14 cellular contexts compared by ENCODE assay signal in the genomic region with DNA sequence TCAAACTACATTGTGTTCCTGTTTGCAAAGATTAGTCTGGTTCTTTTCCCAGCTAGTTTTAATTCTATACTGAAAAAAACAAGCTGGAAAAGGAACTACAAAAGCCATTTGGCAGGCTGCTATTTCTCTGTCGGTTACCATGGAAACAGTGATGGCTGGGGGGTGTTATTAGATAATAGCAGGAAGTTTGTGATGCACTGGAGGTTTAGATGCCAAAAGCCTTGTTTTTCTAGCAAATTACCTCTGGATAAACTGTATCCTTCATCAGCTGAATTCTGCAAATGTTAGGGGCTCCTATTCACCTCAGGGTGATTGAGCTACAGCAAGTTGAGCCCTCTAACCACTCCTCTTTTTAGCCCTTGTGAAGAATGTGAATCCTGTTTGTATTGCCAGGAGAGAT. TPM values are rescaled to one million over a fixed set of nuclear protein-coding genes. Genes with fewer than 3 reads are reported as not detected.
DNase-seq lines count a peak whose midpoint lies in the region; TF ChIP-seq lines count a peak whose summit lies in the region.
"Had no signal": no experiment of that assay in that cellular context is flagged by ENCODE, and none has a peak within 500 bp of the region (broad histone marks: within the 10 kb centered on the region; RNA-seq: fewer than 3 reads in every experiment).

No MANE protein-coding gene starts in this region.

- H3K9me3 Mint-ChIP-seq in immature natural killer cell: no peaks in the 10 kb centered on the region
- H3K9me3 Mint-ChIP-seq: memory B cell; stimulated activated effector memory CD8-positive, alpha-beta T cell treated with anti-CD3 and anti-CD28 coated beads, Interleukin-12 subunit alpha, Interleukin-12 subunit beta, amount 100 ng/mL, for 72 hours had no signal

- DNase-seq in Ammon's horn (ENCODE audit: low spot score) (peak; percentile 68), SK-N-DZ (ENCODE audit: low spot score) (peak; percentile 50), fibroblast of the aortic adventitia (ENCODE audit: low read depth) (peak; percentile 71), SW480 (ENCODE audit: low spot score) (no peak), NCI-H526 treated with DMSO at 0.1 percent for 48 hours (lab: John Stamatoyannopoulos, UW) (no peak), immature natural killer cell (no peak)
- no peak for DNase-seq in activated naive CD4-positive, alpha-beta T cell treated with anti-CD3 and anti-CD28 coated beads, Interleukin-2, amount 50 U/mL, for 16 hours
- DNase-seq: activated CD4-positive, alpha-beta T cell treated with anti-CD3 and anti-CD28 coated beads, Interleukin-2, amount 50 U/mL, for 48 hours; NCI-H2029 treated with DMSO at 0.1 percent for 48 hours had no signal

- no peak overlapping the region for H3K4me3 Mint-ChIP-seq in immature natural killer cell
- H3K4me3 Mint-ChIP-seq: B cell; memory B cell; stimulated activated effector memory CD8-positive, alpha-beta T cell treated with anti-CD3 and anti-CD28 coated beads, Interleukin-12 subunit alpha, Interleukin-12 subunit beta, amount 100 ng/mL, for 72 hours had no signal

- H3K27me3 ChIP-seq in mucosa of rectum (ENCODE audit: control insufficient read depth in 2 of 2, insufficient read depth in 2 of 2, low read length in 2 of 2): no peaks in the 10 kb centered on the region
- H3K27me3 ChIP-seq: SJSA1 had no signal

- H3K27me3 Mint-ChIP-seq in immature natural killer cell (ENCODE audit: low read depth in 3 of 3): no peaks in the 10 kb centered on the region
- H3K27me3 Mint-ChIP-seq: B cell, memory B cell had no signal

- peaks cover 17 to 65% (median 42%) of the 10 kb centered on the region in 3 donors for H3K36me3 Mint-ChIP-seq in immature natural killer cell

- H3K4me1 ChIP-seq in mucosa of rectum (ENCODE audit: control insufficient read depth in 2 of 2, insufficient read depth in 2 of 2, low read length in 2 of 2): no peaks in the 10 kb centered on the region
- H3K4me1 ChIP-seq: SJSA1 had no signal

- TF ChIP-seq CTCF in fibroblast of the aortic adventitia (IDR thresholded peaks at IDR 0.05; ENCODE audit: insufficient read depth, low read length): no peak

- no peak overlapping the region for H3K4me3 ChIP-seq in fibroblast of the aortic adventitia (ENCODE audit: low read depth, low read length)
- no peak overlapping the region for H3K4me3 ChIP-seq in mucosa of rectum (ENCODE audit: low read length in 2 of 2)
- H3K4me3 ChIP-seq: SJSA1 had no signal

- peak overlapping the region; percentile 46 to 59 for H3K27ac ChIP-seq in mucosa of rectum (ENCODE audit: low read depth in 2 of 2, low read length in 2 of 2)
- H3K27ac ChIP-seq: SJSA1 had no signal

- H3K9me3 ChIP-seq in mucosa of rectum (ENCODE audit: control insufficient read depth in 2 of 2, low read length in 2 of 2): no peaks in the 10 kb centered on the region
- H3K9me3 ChIP-seq: SJSA1 had no signal

- H3K27ac Mint-ChIP-seq in immature natural killer cell: no peak overlapping the region
- H3K27ac Mint-ChIP-seq: B cell; memory B cell; stimulated activated effector memory CD8-positive, alpha-beta T cell treated with anti-CD3 and anti-CD28 coated beads, Interleukin-12 subunit alpha, Interleukin-12 subunit beta, amount 100 ng/mL, for 72 hours had no signal

- H3K9ac ChIP-seq in mucosa of rectum (ENCODE audit: low read depth in 1 of 2, low read length in 2 of 2): no peak overlapping the region

- H3K36me3 ChIP-seq in mucosa of rectum (ENCODE audit: control insufficient read depth in 2 of 2, insufficient read depth in 2 of 2, low read length in 2 of 2): peaks cover 30 to 36% of the 10 kb centered on the region in 2 donors

- peaks cover 11 to 33% of the 10 kb centered on the region in 2 donors for H3K4me1 Mint-ChIP-seq in immature natural killer cell

RNA-seq across cellular contexts. Expression of a gene that starts 25.2 kb away (rescaled TPM):
- 30.0 and 51.0 TPM in 2 replicates for polyA plus RNA-seq in SK-N-DZ (2014; cell fraction: cytosol; rRNA removed)
- polyA plus RNA-seq in SK-N-DZ (2014; cell fraction: nucleus; rRNA removed): 23.9 and 30.8 TPM in 2 replicates
- total RNA-seq in fibroblast of the aortic adventitia (ENCODE audit: low replicate concordance): 36.7 and 47.1 TPM in 2 replicates
- 10 to 100 TPM; 40.0 to 89.3 (median 49.5) TPM for polyA plus RNA-seq in immature natural killer cell

RNA-seq across cellular contexts. Expression of a gene that starts 36.6 kb away (rescaled TPM):
- polyA plus RNA-seq in SK-N-DZ (2014; cell fraction: cytosol; rRNA removed): 8.4 and 13.8 TPM in 2 replicates
- 6.5 and 12.0 TPM in 2 replicates for polyA plus RNA-seq in SK-N-DZ (2014; cell fraction: nucleus; rRNA removed)
- 3.2 and 6.3 TPM in 2 replicates for total RNA-seq in fibroblast of the aortic adventitia (ENCODE audit: low replicate concordance)
- not detected for polyA plus RNA-seq in immature natural killer cell

Comparison
In these comparisons a context has a peak if more than half of its experiments do, and no peak if none do; other contexts are left out.
1. DNase-seq: peak in Ammon's horn (single experiment), SK-N-DZ (single experiment) and fibroblast of the aortic adventitia (single experiment); none in SW480 (single experiment), NCI-H526 treated with DMSO at 0.1 percent for 48 hours (single experiment), activated naive CD4-positive, alpha-beta T cell treated with anti-CD3 and anti-CD28 coated beads, Interleukin-2, amount 50 U/mL, for 16 hours (single experiment) and immature natural killer cell (0 of 3).